32 cellular contexts compared by ENCODE assay signal in the genomic region with DNA sequence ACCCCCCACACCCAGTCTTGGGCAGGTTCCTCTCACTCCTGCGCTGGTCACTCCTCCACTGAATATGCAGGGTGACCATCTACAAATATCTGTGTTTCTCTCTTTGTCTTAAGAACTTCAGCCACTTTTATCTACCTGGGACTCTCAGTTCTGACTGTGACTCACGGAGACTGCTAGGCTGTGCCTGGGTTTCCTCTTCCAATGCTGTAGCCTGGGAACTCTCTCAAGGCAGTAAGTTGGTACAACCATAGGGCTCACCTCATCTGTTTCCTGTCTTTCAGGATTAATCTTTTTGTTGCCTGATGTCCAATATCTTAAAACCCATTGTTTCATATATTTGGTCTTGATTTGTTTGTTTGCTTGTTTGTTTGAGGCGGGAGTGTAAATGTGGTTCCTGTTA.
"Had no signal": no experiment of that assay in that cellular context is flagged by ENCODE, and none has a peak within 500 bp of the region (broad histone marks: within the 10 kb centered on the region; RNA-seq: fewer than 3 reads in every experiment).

No MANE protein-coding gene starts in this region.

- ATAC-seq: activated CD4-positive, alpha-beta T cell treated with anti-CD3 and anti-CD28 coated beads for 36 hours; activated CD8-positive, alpha-beta memory T cell treated with anti-CD3 and anti-CD28 coated beads, Interleukin-2, amount 10 ng/mL, durations not matched to agents 7 days and 5 days; activated T-cell treated with anti-CD3 and anti-CD28 coated beads, Interleukin-2, amount 50 U/mL, for 72 hours; activated T-helper 17 cell treated with anti-CD3 and anti-CD28 coated beads, Interleukin-2, amount 50 U/mL, for 72 hours; Panc1 had no signal

- H3K4me3 Mint-ChIP-seq: activated CD4-positive, alpha-beta memory T cell treated with anti-CD3 and anti-CD28 coated beads, Interleukin-2, amount 10 ng/mL, durations not matched to agents 7 days and 5 days; activated CD4-positive, alpha-beta T cell treated with anti-CD3 and anti-CD28 coated beads for 36 hours; activated CD8-positive, alpha-beta memory T cell treated with anti-CD3 and anti-CD28 coated beads, Interleukin-2, amount 10 ng/mL, durations not matched to agents 7 days and 5 days; activated naive CD8-positive, alpha-beta T cell treated with anti-CD3 and anti-CD28 coated beads for 36 hours; activated T-cell treated with anti-CD3 and anti-CD28 coated beads, Interleukin-2, amount 50 U/mL, for 72 hours; activated T-helper 17 cell treated with anti-CD3 and anti-CD28 coated beads, Interleukin-2, amount 50 U/mL, for 72 hours; central memory CD8-positive, alpha-beta T cell had no signal

- H3K36me3 Mint-ChIP-seq: activated CD8-positive, alpha-beta memory T cell treated with anti-CD3 and anti-CD28 coated beads, Interleukin-2, amount 10 ng/mL, durations not matched to agents 7 days and 5 days; activated naive CD8-positive, alpha-beta T cell treated with anti-CD3 and anti-CD28 coated beads for 36 hours had no signal

- H3K27ac Mint-ChIP-seq: activated CD4-positive, alpha-beta memory T cell treated with anti-CD3 and anti-CD28 coated beads, Interleukin-2, amount 10 ng/mL, durations not matched to agents 7 days and 5 days; activated CD4-positive, alpha-beta T cell treated with anti-CD3 and anti-CD28 coated beads for 36 hours; activated CD8-positive, alpha-beta memory T cell treated with anti-CD3 and anti-CD28 coated beads, Interleukin-2, amount 10 ng/mL, durations not matched to agents 7 days and 5 days; activated naive CD8-positive, alpha-beta T cell treated with anti-CD3 and anti-CD28 coated beads for 36 hours; activated T-cell treated with anti-CD3 and anti-CD28 coated beads, Interleukin-2, amount 50 U/mL, for 72 hours; activated T-helper 17 cell treated with anti-CD3 and anti-CD28 coated beads, Interleukin-2, amount 50 U/mL, for 72 hours had no signal

- H3K4me1 ChIP-seq: SJCRH30 had no signal

- H3K27me3 Mint-ChIP-seq: activated naive CD8-positive, alpha-beta T cell treated with anti-CD3 and anti-CD28 coated beads for 36 hours had no signal

- DNase-seq: activated CD4-positive, alpha-beta memory T cell treated with anti-CD3 and anti-CD28 coated beads, Interleukin-2, amount 10 ng/mL, durations not matched to agents 7 days and 5 days; activated CD4-positive, alpha-beta T cell treated with anti-CD3 and anti-CD28 coated beads for 36 hours; activated CD4-positive, alpha-beta T cell treated with anti-CD3 and anti-CD28 coated beads, Interleukin-2, amount 50 U/mL, for 1 hour; activated CD8-positive, alpha-beta memory T cell treated with anti-CD3 and anti-CD28 coated beads for 24 hours; activated CD8-positive, alpha-beta memory T cell treated with anti-CD3 and anti-CD28 coated beads, Interleukin-2, amount 10 ng/mL, durations not matched to agents 7 days and 5 days; activated effector memory CD4-positive, alpha-beta T cell treated with anti-CD3 and anti-CD28 coated beads, Interleukin-2, amount 50 U/mL, for 16 hours; activated naive CD4-positive, alpha-beta T cell; activated naive CD4-positive, alpha-beta T cell treated with anti-CD3 and anti-CD28 coated beads, Interleukin-2, amount 50 U/mL, for 16 hours; activated naive CD8-positive, alpha-beta T cell treated with anti-CD3 and anti-CD28 coated beads for 36 hours; activated T-cell treated with anti-CD3 and anti-CD28 coated beads, Interleukin-2, amount 50 U/mL, for 1 hour; activated T-cell treated with anti-CD3 and anti-CD28 coated beads, Interleukin-2, amount 50 U/mL, for 72 hours; amniotic stem cell; aorta; brain microvascular endothelial cell; Kasumi-1; KG1; MG63; NCI-H1048; NCI-H1105 treated with DMSO at 0.1 percent for 48 hours; NCI-H1436 treated with DMSO at 0.1 percent for 48 hours; NCI-H1694 treated with DMSO at 0.1 percent for 48 hours; NCI-H2029; NCI-H345; NCI-H524 treated with DMSO at 0.1 percent for 48 hours; SHP77; SJCRH30; T1000 had no signal

- H3K4me3 ChIP-seq: cardiac muscle cell, MG63, SJCRH30, SK-N-MC had no signal

- H3K9me3 ChIP-seq: SJCRH30 had no signal

- H3K9me3 Mint-ChIP-seq: activated CD4-positive, alpha-beta memory T cell treated with anti-CD3 and anti-CD28 coated beads, Interleukin-2, amount 10 ng/mL, durations not matched to agents 7 days and 5 days; activated naive CD8-positive, alpha-beta T cell treated with anti-CD3 and anti-CD28 coated beads for 36 hours; activated T-cell treated with anti-CD3 and anti-CD28 coated beads, Interleukin-2, amount 50 U/mL, for 72 hours; activated T-helper 17 cell treated with anti-CD3 and anti-CD28 coated beads, Interleukin-2, amount 50 U/mL, for 72 hours; central memory CD8-positive, alpha-beta T cell had no signal

- H3K27ac ChIP-seq: brain microvascular endothelial cell, cardiac muscle cell, SJCRH30, SK-N-MC had no signal

- H3K36me3 ChIP-seq: brain microvascular endothelial cell, cardiac muscle cell, MG63, SJCRH30 had no signal

- H3K27me3 ChIP-seq: brain microvascular endothelial cell, cardiac muscle cell, MG63, SJCRH30 had no signal

- H3K4me1 Mint-ChIP-seq: activated CD4-positive, alpha-beta memory T cell treated with anti-CD3 and anti-CD28 coated beads, Interleukin-2, amount 10 ng/mL, durations not matched to agents 7 days and 5 days; activated CD4-positive, alpha-beta T cell treated with anti-CD3 and anti-CD28 coated beads for 36 hours; activated CD8-positive, alpha-beta memory T cell treated with anti-CD3 and anti-CD28 coated beads, Interleukin-2, amount 10 ng/mL, durations not matched to agents 7 days and 5 days; activated T-helper 17 cell treated with anti-CD3 and anti-CD28 coated beads, Interleukin-2, amount 50 U/mL, for 72 hours; central memory CD8-positive, alpha-beta T cell had no signal
